1 cellular context compared by ENCODE assay signal in the genomic region with DNA sequence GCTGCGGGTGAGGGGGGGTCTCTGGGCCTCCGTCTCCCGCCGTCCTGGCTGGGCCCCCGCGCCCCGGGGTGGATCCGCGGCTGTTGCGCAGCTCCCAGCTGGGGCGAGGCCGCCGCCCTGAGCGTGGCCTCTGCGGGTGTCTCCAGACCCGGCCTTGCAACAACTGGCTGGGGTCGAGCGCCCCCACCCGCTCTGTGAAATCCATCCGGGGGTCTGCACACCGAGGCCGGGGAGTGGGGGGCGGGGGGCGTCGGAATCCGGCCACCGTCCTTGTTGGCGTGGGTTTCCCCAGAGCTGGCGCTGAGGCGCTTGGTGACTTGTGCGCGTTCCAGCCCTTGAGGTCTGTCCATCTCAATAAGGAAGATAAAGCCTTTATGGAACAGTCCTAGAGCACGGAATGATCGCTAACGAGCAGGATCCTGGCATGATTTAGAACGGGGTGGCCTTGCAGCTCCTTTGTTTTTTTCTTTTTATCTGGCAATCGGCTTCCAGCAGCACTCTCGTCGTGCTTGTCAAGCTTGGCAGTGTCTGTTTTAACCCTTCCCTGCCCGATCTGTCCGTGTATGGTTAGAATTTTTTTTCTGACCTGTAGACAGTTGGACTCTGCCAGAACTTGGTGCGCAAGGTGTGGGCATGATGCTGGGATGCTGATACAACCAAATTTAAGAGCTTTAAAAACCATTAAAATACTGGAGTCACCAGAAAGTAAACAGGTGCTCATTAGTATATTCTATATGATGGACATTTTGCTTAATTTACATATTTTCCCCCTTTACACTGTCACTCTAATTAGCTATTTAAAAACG.
TF ChIP-seq lines count a peak whose summit lies in the region.

No MANE protein-coding gene starts in this region.

TF ChIP-seq in H1, 55 proteins besides CTCF, POLR2A, EP300 and RAD21 (continued from another document):
- TF ChIP-seq TBP (IDR thresholded peaks at IDR 0.05; ENCODE audit: low read depth, low read length) (no peak), HDAC2 (IDR thresholded peaks at IDR 0.05; ENCODE audit: borderline replicate concordance in 1 of 2, low read depth in 2 of 2, low read length in 2 of 2) (no peak), CBX5 (IDR thresholded peaks at IDR 0.05; ENCODE audit: low read depth, low read length) (no peak), CHD7 (IDR thresholded peaks at IDR 0.05; ENCODE audit: insufficient replicate concordance, low read length) (no peak), TAF1 (IDR thresholded peaks at IDR 0.05; ENCODE audit: low read depth, low read length) (no peak), SAP30 (IDR thresholded peaks at IDR 0.05; ENCODE audit: insufficient read depth, insufficient replicate concordance, low read length) (peak; percentile 86), JUN (IDR thresholded peaks at IDR 0.05; ENCODE audit: low read depth, low read length) (no peak), PHF8 (conservative IDR thresholded peaks at IDR 0.05; ENCODE audit: low read depth, low read length) (0 out of 2 replicates have a peak, but pooled peaks have one; percentile 1), ZNF274 (IDR thresholded peaks at IDR 0.05; ENCODE audit: borderline replicate concordance, extremely low read depth, low read length) (no peak), SIN3A (conservative IDR thresholded peaks at IDR 0.05 in 1 of 2, IDR thresholded peaks at IDR 0.05 in 1 of 2; ENCODE audit: low read depth in 1 of 2, low read length in 2 of 2) (peak; percentile 80 to 86; a peak in 3 of 4 replicates), POLR2AphosphoS5 (IDR thresholded peaks at IDR 0.05; ENCODE audit: low read depth, low read length) (peak; percentile 46; the same call in 1 of the 2 replicates)
